8 cellular contexts compared by ENCODE assay signal in the genomic region with DNA sequence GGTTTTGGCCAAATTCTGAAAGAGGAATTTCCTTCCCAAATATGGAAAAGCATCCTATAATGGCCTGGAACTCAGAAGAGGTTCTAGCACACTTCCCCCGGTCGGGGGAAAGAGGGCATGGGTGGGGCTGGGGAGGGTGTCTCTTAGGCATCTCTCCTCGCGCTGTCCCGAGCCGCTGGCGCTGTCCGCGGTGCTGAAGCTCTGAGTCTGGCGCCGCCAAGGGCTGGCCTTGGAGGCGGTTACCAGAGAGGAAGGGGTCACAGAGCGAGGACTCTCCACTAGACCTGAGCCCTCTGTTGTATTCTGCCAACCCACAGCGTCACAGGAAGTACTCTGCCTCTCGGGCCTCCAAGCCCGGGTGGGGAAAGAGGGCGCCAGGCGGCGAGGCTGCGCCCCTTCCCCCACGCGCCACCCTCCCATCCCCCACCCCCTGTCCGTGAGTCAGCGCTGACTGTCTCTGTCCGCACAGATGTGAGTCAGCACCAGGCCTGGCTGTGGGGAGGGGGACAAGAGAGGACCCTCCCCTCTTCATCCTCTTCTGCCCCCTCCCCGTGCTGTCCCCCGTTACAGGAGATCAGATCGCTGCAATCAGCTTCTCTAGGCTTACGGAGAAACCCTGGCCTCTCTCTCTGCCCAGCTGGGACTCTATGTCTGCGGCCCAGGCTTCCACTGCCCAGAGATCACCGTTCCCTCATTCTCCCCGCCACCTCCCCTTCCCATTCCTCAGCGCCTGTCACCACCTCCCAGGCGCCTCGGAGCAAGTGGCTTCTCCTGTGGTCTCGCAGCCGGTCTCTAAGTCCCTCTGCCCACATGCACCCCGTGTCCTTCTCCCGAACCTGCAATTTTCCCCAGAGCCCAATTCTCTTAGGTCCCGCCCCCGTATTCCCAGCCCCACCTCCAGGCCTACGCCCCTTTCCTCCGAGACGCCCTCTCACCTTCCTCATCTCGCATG. TPM values are rescaled to one million over a fixed set of nuclear protein-coding genes. Genes with fewer than 3 reads are reported as not detected.
DNase-seq lines count a peak whose midpoint lies in the region; ATAC-seq, FAIRE-seq and TF ChIP-seq lines count a peak whose summit lies in the region.

No MANE protein-coding gene starts in this region.

- TF ChIP-seq CTCF in A549 (IDR thresholded peaks at IDR 0.05) (no peak), thyroid gland (IDR thresholded peaks at IDR 0.05) (no peak)

- CTCF ChIA-PET in A549 (lab: Yijun Ruan, JAX) = interaction anchor here (0.6 to 3.9 kb wide), 5 partner anchors 10 to 221 kb away, joined by 3 to 19 read pairs (median 4); no protein-coding TSS in a partner anchor

- no peak overlapping the region for H3K4me3 Mint-ChIP-seq in natural killer cell treated with Interleukin-12 subunit alpha and Interleukin-12 subunit beta and Interleukin-15 and Interleukin-18, amount 100 ng/mL, for 72 hours

- POLR2A ChIA-PET in A549 (lab: Yijun Ruan, JAX) = interaction anchor here (0.6 to 1.0 kb wide), 2 partner anchors 22 to 91 kb away, joined by 3 read pairs; no protein-coding TSS in a partner anchor

- WGBS in A549 (ENCODE audit: missing lambda C conversion rate) = 3% methylated on average over 18 of the region's 45 CpGs
- 1 to 2% methylated on average over 22 to 43 of the region's 45 CpGs for WGBS in GM23248 (ENCODE audit: low coverage in 1 of 2, low lambda C conversion rate in 2 of 2, missing lambda C conversion rate in 2 of 2), 2 experiments
- 5 to 9% methylated on average over 22 to 39 of the region's 45 CpGs for WGBS in thyroid gland, 2 donors

- no peaks in the 10 kb centered on the region for H3K9me3 Mint-ChIP-seq in natural killer cell treated with Interleukin-12 subunit alpha and Interleukin-12 subunit beta and Interleukin-15 and Interleukin-18, amount 100 ng/mL, for 72 hours

- ATAC-seq in A549 (peak; percentile 94 to 95), GM21515 (IDR thresholded peaks at IDR 0.05; ENCODE audit: unreplicated experiment) (no peak)
- ATAC-seq in natural killer cell treated with Interleukin-12 subunit alpha and Interleukin-12 subunit beta and Interleukin-15 and Interleukin-18, amount 100 ng/mL, for 72 hours = peak; percentile 80 to 85

- H3K4me2 ChIP-seq in A549 (peak overlapping the region; percentile 91), GM23248 (ENCODE audit: unreplicated experiment) (peak overlapping the region; percentile 67)

- H2AFZ ChIP-seq in GM23248 = 0 out of 2 replicates have a peak overlapping the region, but pooled peaks have one; percentile 14

- in situ Hi-C loops in GM23248 (cut with MboI) = loop anchor here (10.0 kb wide), 1 partner anchor 144 kb away; a partner anchor contains a TSS

- no peaks in the 10 kb centered on the region for H3K9me2 ChIP-seq in GM23248 (ENCODE audit: insufficient read depth)

- H4K20me1 ChIP-seq in GM23248 (ENCODE audit: insufficient read depth) = no peaks in the 10 kb centered on the region

- intact Hi-C loops in thyroid gland (cut with DNase I) = no loop called here

- no peak overlapping the region for H3K27ac Mint-ChIP-seq in natural killer cell treated with Interleukin-12 subunit alpha and Interleukin-12 subunit beta and Interleukin-15 and Interleukin-18, amount 100 ng/mL, for 72 hours

- TF ChIP-seq EP300 in A549 (IDR thresholded peaks at IDR 0.05) = no peak

- DNase-seq in A549 (ENCODE audit: low read depth in 1 of 2, low spot score in 1 of 2) = peak; percentile 68 to 70
- peak; percentile 82 for DNase-seq in GM23248
- peak; percentile 68 for DNase-seq in NOMO-1 treated with DMSO at 0.1 percent for 48 hours (lab: John Stamatoyannopoulos, UW; ENCODE audit: unreplicated experiment)
- DNase-seq in activated T-cell treated with anti-CD3 and anti-CD28 coated beads for 24 hours (ENCODE audit: low read depth) = peak; percentile 40
- peak; percentile 69 to 82 for DNase-seq in erythroblast (lab: John Stamatoyannopoulos, UW)
- DNase-seq in natural killer cell treated with Interleukin-12 subunit alpha and Interleukin-12 subunit beta and Interleukin-15 and Interleukin-18, amount 100 ng/mL, for 72 hours (ENCODE audit: low spot score) = peak; percentile 80
- DNase-seq in thyroid gland = peak; percentile 38 to 64

- H3K9ac ChIP-seq in GM23248 = 0 out of 2 replicates have a peak overlapping the region, but pooled peaks have one; percentile 4

- H3K36me3 ChIP-seq in GM23248 (ENCODE audit: low read depth) = no peaks in the 10 kb centered on the region
- no peaks in the 10 kb centered on the region for H3K36me3 ChIP-seq in thyroid gland

- H3K79me2 ChIP-seq in GM23248 (ENCODE audit: insufficient read depth) = no peaks in the 10 kb centered on the region

- H3K4me3 ChIP-seq in A549 (peak overlapping the region; percentile 36), GM23248 (peak overlapping the region; percentile 63), thyroid gland (replicated peaks in 1 of 3) (no peak overlapping the region)

- H3F3A ChIP-seq in GM23248 (ENCODE audit: insufficient read depth) = no peaks in the 10 kb centered on the region

- H3K27me3 ChIP-seq in GM23248 (replicated peaks; ENCODE audit: insufficient read depth) (0 out of 2 replicates have a peak, but pooled peaks cover 3% of the 10 kb centered on the region), thyroid gland (peaks cover 10% of the 10 kb centered on the region)

- H3K4me1 ChIP-seq in A549 = peaks cover 13% of the 10 kb centered on the region; the same call in 2 of the 3 replicates
- no peaks in the 10 kb centered on the region; the same call in none of the 2 replicates for H3K4me1 ChIP-seq in GM23248 (ENCODE audit: insufficient read depth)
- H3K4me1 ChIP-seq in thyroid gland = no peaks in the 10 kb centered on the region

- no peak for FAIRE-seq in A549 (lab: Jason Lieb, UNC)

- no peak for TF ChIP-seq RAD21 in A549 (conservative IDR thresholded peaks at IDR 0.05 in 1 of 2, IDR thresholded peaks at IDR 0.05 in 1 of 2)

- H3K27me3 Mint-ChIP-seq in natural killer cell treated with Interleukin-12 subunit alpha and Interleukin-12 subunit beta and Interleukin-15 and Interleukin-18, amount 100 ng/mL, for 72 hours = peaks cover 43 to 60% of the 10 kb centered on the region in 2 donors

- no peaks in the 10 kb centered on the region for H3K4me1 Mint-ChIP-seq in natural killer cell treated with Interleukin-12 subunit alpha and Interleukin-12 subunit beta and Interleukin-15 and Interleukin-18, amount 100 ng/mL, for 72 hours (ENCODE audit: low read depth in 2 of 2)

- TF ChIP-seq POLR2A in A549 (IDR thresholded peaks at IDR 0.05; ENCODE audit: low read length) = no peak
- TF ChIP-seq POLR2A in erythroblast (IDR thresholded peaks at IDR 0.05; ENCODE audit: low read length) = no peak
- no peak for TF ChIP-seq POLR2A in thyroid gland (IDR thresholded peaks at IDR 0.05)

- H3K9me3 ChIP-seq in A549 (no peaks in the 10 kb centered on the region), GM23248 (ENCODE audit: low read depth) (no peaks in the 10 kb centered on the region), thyroid gland (no peaks in the 10 kb centered on the region)

- H3K27ac ChIP-seq in A549 (peak overlapping the region in 1 of 2 experiments; percentile 38; a peak in 3 of 6 replicates), GM23248 (peak overlapping the region; percentile 30; the same call in 1 of the 2 replicates), thyroid gland (no peak overlapping the region)

- H3K36me3 Mint-ChIP-seq in natural killer cell treated with Interleukin-12 subunit alpha and Interleukin-12 subunit beta and Interleukin-15 and Interleukin-18, amount 100 ng/mL, for 72 hours = no peaks in the 10 kb centered on the region

RNA-seq across cellular contexts. Expression of a gene that starts 0.8 kb away (rescaled TPM):
- polyA plus RNA-seq in A549 (2011; rRNA removed) (0.44 and 0.62 TPM in 2 replicates), A549 (2017; fragmentation: RNase III; extraction: RNeasy Plus Mini Kit Qiagen cat#74134 plus additional on column Dnase treatment) (0.90 to 1.1 TPM (median 0.97 TPM) in 3 replicates), GM23248 (2016; fragmentation: Nextera tagmentation; extraction: Ambion mirVana) (29.2 and 30.5 TPM in 2 replicates)
- polyA plus RNA-seq in A549 (2012; cell fraction: cytosol; rRNA removed) = 0.62 and 1.1 TPM in 2 replicates
- 1.3 and 2.4 TPM in 2 replicates for polyA plus RNA-seq in A549 (2012; cell fraction: nucleus; rRNA removed)
- 0.88 and 2.8 TPM in 2 replicates for polyA minus RNA-seq in A549 (2011; rRNA and poly(A)+ RNA removed)
- 50.5 and 54.1 TPM in 2 replicates for total RNA-seq in GM23248 (2014; rRNA removed; shearing (Covaris generic))
- not detected for total RNA-seq in natural killer cell treated with Interleukin-12 subunit alpha and Interleukin-12 subunit beta and Interleukin-15 and Interleukin-18, amount 100 ng/mL, for 72 hours
- 1 to 10 TPM in 3 of 4 donors, not detected in 1; 1.9 to 4.6 (median 4.4) TPM for total RNA-seq in thyroid gland

RNA-seq across cellular contexts. Expression of a gene that starts 24.1 kb away (rescaled TPM):
- polyA plus RNA-seq in A549 (2011; rRNA removed) (not detected in 2 replicates), A549 (2017; fragmentation: RNase III; extraction: RNeasy Plus Mini Kit Qiagen cat#74134 plus additional on column Dnase treatment) (not detected in 3 replicates), GM23248 (2016; fragmentation: Nextera tagmentation; extraction: Ambion mirVana) (not detected in 2 replicates)
- polyA plus RNA-seq in A549 (2012; cell fraction: cytosol; rRNA removed) = not detected in 2 replicates
- not detected in 2 replicates for polyA plus RNA-seq in A549 (2012; cell fraction: nucleus; rRNA removed)
- polyA minus RNA-seq in A549 (2011; rRNA and poly(A)+ RNA removed) = not detected in 2 replicates
- total RNA-seq in GM23248 (2014; rRNA removed; shearing (Covaris generic)) = not detected in 2 replicates
- total RNA-seq in natural killer cell treated with Interleukin-12 subunit alpha and Interleukin-12 subunit beta and Interleukin-15 and Interleukin-18, amount 100 ng/mL, for 72 hours = not detected
- total RNA-seq in thyroid gland = not detected

RNA-seq across cellular contexts. Expression of a gene that starts 29.3 kb away (rescaled TPM):
- polyA plus RNA-seq in A549 (2011; rRNA removed) (25.6 and 31.0 TPM in 2 replicates), A549 (2017; fragmentation: RNase III; extraction: RNeasy Plus Mini Kit Qiagen cat#74134 plus additional on column Dnase treatment) (37.5 to 55.5 TPM (median 53.7 TPM) in 3 replicates), GM23248 (2016; fragmentation: Nextera tagmentation; extraction: Ambion mirVana) (11.1 and 12.6 TPM in 2 replicates)
- 36.0 and 37.7 TPM in 2 replicates for polyA plus RNA-seq in A549 (2012; cell fraction: cytosol; rRNA removed)
- polyA plus RNA-seq in A549 (2012; cell fraction: nucleus; rRNA removed) = 83.7 and 97.0 TPM in 2 replicates
- polyA minus RNA-seq in A549 (2011; rRNA and poly(A)+ RNA removed) = 54.2 and 76.6 TPM in 2 replicates
- total RNA-seq in GM23248 (2014; rRNA removed; shearing (Covaris generic)) = 50.5 and 53.7 TPM in 2 replicates
- 10 to 100 TPM; 43.4 to 47.9 TPM for total RNA-seq in natural killer cell treated with Interleukin-12 subunit alpha and Interleukin-12 subunit beta and Interleukin-15 and Interleukin-18, amount 100 ng/mL, for 72 hours
- total RNA-seq in thyroid gland = 100 to 1,000 TPM in 3 of 4 donors, 10 to 100 TPM in 1; 79.0 to 127 (median 116) TPM

RNA-seq across cellular contexts. Expression of a gene that starts 54.7 kb away (rescaled TPM):
- polyA plus RNA-seq in A549 (2011; rRNA removed) (222 and 251 TPM in 2 replicates), A549 (2017; fragmentation: RNase III; extraction: RNeasy Plus Mini Kit Qiagen cat#74134 plus additional on column Dnase treatment) (450 to 495 TPM (median 462 TPM) in 3 replicates), GM23248 (2016; fragmentation: Nextera tagmentation; extraction: Ambion mirVana) (14.5 and 15.5 TPM in 2 replicates)
- 659 and 665 TPM in 2 replicates for polyA plus RNA-seq in A549 (2012; cell fraction: cytosol; rRNA removed)
- polyA plus RNA-seq in A549 (2012; cell fraction: nucleus; rRNA removed) = 919 and 1,052 TPM in 2 replicates
- 153 and 170 TPM in 2 replicates for polyA minus RNA-seq in A549 (2011; rRNA and poly(A)+ RNA removed)
- total RNA-seq in GM23248 (2014; rRNA removed; shearing (Covaris generic)) = 14.3 and 27.1 TPM in 2 replicates
- 100 to 1,000 TPM; 159 to 161 TPM for total RNA-seq in natural killer cell treated with Interleukin-12 subunit alpha and Interleukin-12 subunit beta and Interleukin-15 and Interleukin-18, amount 100 ng/mL, for 72 hours
- 10 to 100 TPM; 21.0 to 72.4 (median 34.8) TPM for total RNA-seq in thyroid gland

RNA-seq across cellular contexts. Expression of a gene that starts 55.4 kb away (rescaled TPM):
- 0.94 and 1.3 TPM in 2 replicates for polyA plus RNA-seq in A549 (2011; rRNA removed)
- 1.1 and 1.3 TPM in 2 replicates for polyA plus RNA-seq in A549 (2012; cell fraction: cytosol; rRNA removed)
- polyA plus RNA-seq in A549 (2012; cell fraction: nucleus; rRNA removed) = 0.73 and 0.80 TPM in 2 replicates
- 0.55 to 0.73 TPM (median 0.71 TPM) in 3 replicates for polyA plus RNA-seq in A549 (2017; fragmentation: RNase III; extraction: RNeasy Plus Mini Kit Qiagen cat#74134 plus additional on column Dnase treatment)
- 1.2 and 1.5 TPM in 2 replicates for polyA minus RNA-seq in A549 (2011; rRNA and poly(A)+ RNA removed)
- total RNA-seq in GM23248 (2014; rRNA removed; shearing (Covaris generic)) = not detected in 2 replicates
- polyA plus RNA-seq in GM23248 (2016; fragmentation: Nextera tagmentation; extraction: Ambion mirVana) = not detected in 2 replicates
- not detected for total RNA-seq in natural killer cell treated with Interleukin-12 subunit alpha and Interleukin-12 subunit beta and Interleukin-15 and Interleukin-18, amount 100 ng/mL, for 72 hours
- total RNA-seq in thyroid gland = not detected

Comparison
In these comparisons a context has a peak if more than half of its experiments do, and no peak if none do; other contexts are left out.
1. H3K4me3 ChIP-seq: peak in A549 (single experiment) and GM23248 (single experiment); none in thyroid gland (0 of 3).
2. Peak in every context shown above with its lines, with median percentiles within 50 percentile points of each other: DNase-seq.